26 cellular contexts compared by ENCODE assay signal in the genomic region with DNA sequence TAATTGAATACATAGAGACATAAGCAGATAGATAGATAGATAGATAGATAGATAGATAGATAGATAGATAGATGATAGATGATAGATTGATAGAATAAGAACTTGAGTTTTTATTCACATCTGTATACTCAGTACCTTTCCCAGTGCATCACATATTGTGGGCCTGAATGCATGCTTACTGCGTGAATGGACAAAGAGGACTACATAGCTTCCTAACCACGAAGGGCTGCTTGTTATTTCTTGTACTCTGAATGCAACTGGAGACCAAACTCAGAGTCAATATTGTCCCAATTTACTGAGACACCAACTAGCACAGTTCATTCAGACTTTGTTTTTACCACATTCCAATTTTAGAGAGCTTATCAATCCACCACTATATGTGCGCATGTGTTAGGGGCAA.
"Had no signal": no experiment of that assay in that cellular context is flagged by ENCODE, and none has a peak within 500 bp of the region (broad histone marks: within the 10 kb centered on the region; RNA-seq: fewer than 3 reads in every experiment).

No MANE protein-coding gene starts in this region.

- DNase-seq: naive thymus-derived CD8-positive, alpha-beta T cell; nephron progenitor cell; occipital lobe; ovary; posterior cingulate gyrus; psoas muscle; right cardiac atrium; right lobe of liver; sigmoid colon; small intestine; stimulated activated CD4-positive, alpha-beta T cell treated with anti-CD3 and anti-CD28 coated beads, Interleukin-15, amount 100 ng/mL, for 24 hours; stimulated activated CD4-positive, alpha-beta T cell treated with anti-CD3 and anti-CD28 coated beads, Interleukin-2, amount 100 ng/mL, for 24 hours; stimulated activated CD4-positive, alpha-beta T cell treated with anti-CD3 and anti-CD28 coated beads, Interleukin-2, amount 100 ng/mL, for 48 hours; stimulated activated CD4-positive, alpha-beta T cell treated with anti-CD3 and anti-CD28 coated beads, Interleukin-4, amount 100 ng/mL, for 24 hours; stimulated activated naive B cell treated with anti-CD40 and anti-IgM and Interleukin-4, amounts not matched to agents 10 μg/mL and 1 μg/mL and 100 μg/mL, for 72 hours; stimulated activated naive CD4-positive, alpha-beta T cell treated with Interleukin-2 at 50 U/mL for 16 hours; stomach; thyroid gland; upper lobe of right lung; uterus had no signal

- H3K4me3 ChIP-seq: ovary, psoas muscle, right lobe of liver, sigmoid colon, stomach, thoracic aorta, thyroid gland, tibial nerve, upper lobe of right lung, uterus had no signal

- H3K4me1 ChIP-seq: parathyroid adenoma, psoas muscle, right lobe of liver, sigmoid colon, stomach, thyroid gland, tibial nerve, upper lobe of right lung, uterus had no signal

- ATAC-seq: naive thymus-derived CD8-positive, alpha-beta T cell; natural killer cell treated with Interleukin-12 subunit alpha and Interleukin-12 subunit beta and Interleukin-15 and Interleukin-18, amount 100 ng/mL, for 72 hours; psoas muscle; right cardiac atrium; right lobe of liver; stimulated activated effector memory CD8-positive, alpha-beta T cell treated with anti-CD3 and anti-CD28 coated beads, Interleukin-12 subunit alpha, Interleukin-12 subunit beta, amount 100 ng/mL, for 72 hours; stimulated activated naive B cell treated with anti-CD40 and anti-IgM and Interleukin-4, amounts not matched to agents 10 μg/mL and 1 μg/mL and 100 μg/mL, for 72 hours; upper lobe of right lung had no signal

- H3K9me3 ChIP-seq: neutrophil, ovary, psoas muscle, right lobe of liver, sigmoid colon, stomach, thoracic aorta, thyroid gland, tibial nerve, upper lobe of right lung, uterus had no signal

- H3K36me3 ChIP-seq: neutrophil, ovary, right lobe of liver, sigmoid colon, stomach, thoracic aorta, thyroid gland, tibial nerve, upper lobe of right lung, uterus had no signal
